ENCODE assay signal across 8 cellular contexts in genomic region chr11:65134952-65135632, GRCh38. TPM values are rescaled to one million over a fixed set of nuclear protein-coding genes. Genes with fewer than 3 reads are reported as not detected.
A peak's percentile ranks its signal among the peaks of the same experiment; 100 is the strongest.
DNase-seq lines count a peak whose midpoint lies in the region; ATAC-seq lines count a peak whose summit lies in the region.

No MANE protein-coding gene starts in this region.

- H3K36me3 ChIP-seq in endocrine pancreas (ENCODE audit: control insufficient read depth, insufficient read depth, low read length) = no peaks in the 10 kb centered on the region
- H3K36me3 ChIP-seq in mesendoderm (ENCODE audit: control insufficient read depth, insufficient read depth, low read length) = no peaks in the 10 kb centered on the region

- H3K18ac ChIP-seq in mesendoderm (ENCODE audit: low read length) = peak overlapping the region; percentile 19

- no peak overlapping the region for H4K5ac ChIP-seq in mesendoderm (ENCODE audit: low read length)

- H3K27me3 ChIP-seq in endocrine pancreas (ENCODE audit: control insufficient read depth, insufficient read depth, low read length) (no peaks in the 10 kb centered on the region), mesendoderm (ENCODE audit: insufficient read depth, low read length, poor library complexity) (no peaks in the 10 kb centered on the region)

- H2AK5ac ChIP-seq in mesendoderm (ENCODE audit: low read length) = no peak overlapping the region

- peak; percentile 59 for ATAC-seq in GM21367 (IDR thresholded peaks at IDR 0.05; ENCODE audit: unreplicated experiment)

- no peak overlapping the region for H3K23ac ChIP-seq in mesendoderm (ENCODE audit: low read length)

- H3K4me1 ChIP-seq in endocrine pancreas (ENCODE audit: control insufficient read depth, insufficient read depth, low read length) (no peaks in the 10 kb centered on the region), mesendoderm (ENCODE audit: control insufficient read depth, low read depth, low read length) (peaks cover 2% of the 10 kb centered on the region)

- H3K9me3 ChIP-seq in endocrine pancreas (ENCODE audit: control insufficient read depth, low read length) = no peaks in the 10 kb centered on the region

- WGBS in mesendoderm (ENCODE audit: extremely low coverage, insufficient coverage, low lambda C conversion rate) = no CpG with 5 or more reads among the region's 24 CpGs

- peak overlapping the region; percentile 47 for H3K4me2 ChIP-seq in mesendoderm (ENCODE audit: low read length)

- no peak overlapping the region for H3K4ac ChIP-seq in mesendoderm (ENCODE audit: low read depth, low read length)

- peaks cover 13% of the 10 kb centered on the region for H3K79me2 ChIP-seq in mesendoderm (ENCODE audit: control insufficient read depth, insufficient read depth, low read length)

- H2BK5ac ChIP-seq in mesendoderm (ENCODE audit: low read length) = peak overlapping the region; percentile 80

- H2BK15ac ChIP-seq in mesendoderm (replicated peaks; ENCODE audit: low read depth) = no peak overlapping the region

- peak overlapping the region; percentile 52 for H3K4me3 ChIP-seq in endocrine pancreas (ENCODE audit: control insufficient read depth, insufficient read depth, low read length)
- H3K4me3 ChIP-seq in mesendoderm (ENCODE audit: low read length) = peak overlapping the region; percentile 59

- H3K79me1 ChIP-seq in mesendoderm (ENCODE audit: low read length) = peaks cover 16% of the 10 kb centered on the region

- peak overlapping the region; percentile 70 for H3K9ac ChIP-seq in endocrine pancreas (ENCODE audit: control insufficient read depth, insufficient read depth, low read length)
- H3K9ac ChIP-seq in mesendoderm (ENCODE audit: low read length) = peak overlapping the region; percentile 87

- no peak overlapping the region for H2BK120ac ChIP-seq in mesendoderm (ENCODE audit: low read depth, low read length)

- H3K56ac ChIP-seq in mesendoderm (ENCODE audit: low read length) = peak overlapping the region; percentile 91

- DNase-seq in COLO829 (ENCODE audit: low spot score) = peak; percentile 97
- peak; percentile 98 for DNase-seq in HT1080 (ENCODE audit: low read depth)
- DNase-seq in NOMO-1 (lab: John Stamatoyannopoulos, UW; ENCODE audit: unreplicated experiment in 2 of 2) = peak; percentile 93 to 98
- DNase-seq in activated CD8-positive, alpha-beta memory T cell treated with anti-CD3 and anti-CD28 coated beads, Interleukin-2, amount 50 U/mL, for 1 hour (ENCODE audit: extremely low read depth) = peak; percentile 66
- DNase-seq in mesendoderm = peak; percentile 99
- DNase-seq in stimulated activated CD8-positive, alpha-beta memory T cell treated with anti-CD3 and anti-CD28 coated beads, Interleukin-15, amount 100 ng/mL, for 4 hours (ENCODE audit: low read depth in 2 of 2) = peak; percentile 65 to 77

- H4K8ac ChIP-seq in mesendoderm (ENCODE audit: low read depth, low read length) = no peak overlapping the region

- H3K27ac ChIP-seq in mesendoderm (ENCODE audit: low read depth, low read length) = peak overlapping the region; percentile 10

RNA-seq across cellular contexts. Expression of gene SYVN1, which starts 0.8 kb away (rescaled TPM):
- 10.1 and 11.2 TPM in 2 replicates for total RNA-seq in HT1080 (2014; rRNA removed; shearing (Covaris generic))
- 24.5 and 30.2 TPM in 2 replicates for polyA plus RNA-seq in HT1080 (2015; cell fraction: cytosol; rRNA removed)
- 54.3 and 76.6 TPM in 2 replicates for polyA plus RNA-seq in HT1080 (2015; cell fraction: nucleus; rRNA removed)
- polyA plus RNA-seq in mesendoderm (2013, experiment 1 of 2) = 19.5 TPM
- polyA plus RNA-seq in mesendoderm (2013, experiment 2 of 2) = 19.2 TPM

RNA-seq across cellular contexts. Expression of gene MRPL49, which starts 13.0 kb away (rescaled TPM):
- total RNA-seq in HT1080 (2014; rRNA removed; shearing (Covaris generic)) = 100 and 124 TPM in 2 replicates
- 64.0 and 69.8 TPM in 2 replicates for polyA plus RNA-seq in HT1080 (2015; cell fraction: cytosol; rRNA removed)
- polyA plus RNA-seq in HT1080 (2015; cell fraction: nucleus; rRNA removed) = 42.5 and 47.0 TPM in 2 replicates
- 45.4 TPM for polyA plus RNA-seq in mesendoderm (2013, experiment 1 of 2)
- polyA plus RNA-seq in mesendoderm (2013, experiment 2 of 2) = 44.1 TPM

RNA-seq across cellular contexts. Expression of gene FAU, which starts 13.2 kb away (rescaled TPM):
- total RNA-seq in HT1080 (2014; rRNA removed; shearing (Covaris generic)) = 410 and 898 TPM in 2 replicates
- polyA plus RNA-seq in HT1080 (2015; cell fraction: cytosol; rRNA removed) = 352 and 407 TPM in 2 replicates
- 195 TPM in 2 replicates for polyA plus RNA-seq in HT1080 (2015; cell fraction: nucleus; rRNA removed)
- polyA plus RNA-seq in mesendoderm (2013, experiment 1 of 2) = 1,392 TPM
- 1,437 TPM for polyA plus RNA-seq in mesendoderm (2013, experiment 2 of 2)

RNA-seq across cellular contexts. Expression of gene ZNHIT2, which starts 17.6 kb away (rescaled TPM):
- total RNA-seq in HT1080 (2014; rRNA removed; shearing (Covaris generic)) = 42.9 and 43.6 TPM in 2 replicates
- polyA plus RNA-seq in HT1080 (2015; cell fraction: cytosol; rRNA removed) = 27.8 and 29.8 TPM in 2 replicates
- 23.5 and 30.4 TPM in 2 replicates for polyA plus RNA-seq in HT1080 (2015; cell fraction: nucleus; rRNA removed)
- 9.7 TPM for polyA plus RNA-seq in mesendoderm (2013, experiment 1 of 2)
- polyA plus RNA-seq in mesendoderm (2013, experiment 2 of 2) = 9.3 TPM

RNA-seq across cellular contexts. Expression of gene TM7SF2, which starts 23.4 kb away (rescaled TPM):
- 4.8 and 5.5 TPM in 2 replicates for total RNA-seq in HT1080 (2014; rRNA removed; shearing (Covaris generic))
- 2.5 and 3.4 TPM in 2 replicates for polyA plus RNA-seq in HT1080 (2015; cell fraction: cytosol; rRNA removed)
- 52.5 and 61.5 TPM in 2 replicates for polyA plus RNA-seq in HT1080 (2015; cell fraction: nucleus; rRNA removed)
- 24.5 TPM for polyA plus RNA-seq in mesendoderm (2013, experiment 1 of 2)
- polyA plus RNA-seq in mesendoderm (2013, experiment 2 of 2) = 25.2 TPM

Comparison
In these comparisons a context has a peak if more than half of its experiments do, and no peak if none do; other contexts are left out.
1. Peak in every context shown above with its lines: DNase-seq, ATAC-seq, H3K4me3 ChIP-seq and H3K27ac ChIP-seq.